Comparison of ENCODE assay signal across 1 cellular context in the genomic region with DNA sequence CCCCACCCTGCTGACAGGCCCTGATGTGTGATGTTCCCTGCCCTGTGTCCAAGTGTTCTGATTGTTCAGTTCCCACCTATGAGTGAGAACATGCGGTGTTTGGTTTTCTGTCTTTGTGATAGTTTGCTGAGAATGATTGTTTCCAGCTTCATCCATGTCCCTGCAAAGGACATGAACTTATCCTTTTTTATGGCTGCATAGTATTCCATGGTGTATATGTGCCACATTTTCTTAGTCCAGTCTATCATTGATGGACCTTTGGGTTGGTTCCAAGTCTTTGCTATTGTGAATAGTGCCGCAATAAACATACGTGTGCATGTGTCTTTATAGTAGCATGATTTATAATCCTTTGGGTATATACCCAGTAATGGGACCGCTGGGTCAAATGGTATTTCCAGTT.
A peak's percentile ranks its signal among the peaks of the same experiment; 100 is the strongest.
TF ChIP-seq lines count a peak whose summit lies in the region.
"Not testable (repeated sequence)": the region's sequence is repeated elsewhere in the genome, so short reads cannot be mapped to it uniquely, and the experiment has no call there.

No MANE protein-coding gene starts in this region.

- H3K27ac ChIP-seq in HEK293 (ENCODE audit: extremely low read depth, low read depth, low read length) = not testable (repeated sequence)

- CTCF ChIA-PET in HEK293 (lab: Yijun Ruan, JAX) = not testable (repeated sequence)

- H3K36me3 ChIP-seq in HEK293 (ENCODE audit: control insufficient read depth in 2 of 2, insufficient read depth in 1 of 2, low read length in 2 of 2) = not testable (repeated sequence)

- POLR2A ChIA-PET in HEK293 (lab: Yijun Ruan, JAX) = not testable (repeated sequence)

- not testable (repeated sequence) for H3K9me3 ChIP-seq in HEK293 (ENCODE audit: control insufficient read depth, insufficient read depth, low read depth, low read length)

- not testable (repeated sequence) for H3K4me1 ChIP-seq in HEK293 (ENCODE audit: control insufficient read depth, insufficient read depth, low read length)

- H3K4me3 ChIP-seq in HEK293 (ENCODE audit: low read depth, low read length) = not testable (repeated sequence)

- not testable (repeated sequence) for TF ChIP-seq CTCF in HEK293 (tag by site-specific recombination; IDR thresholded peaks at IDR 0.05)

TF ChIP-seq in HEK293, 187 proteins besides CTCF, POLR2A, EP300 and RAD21:
- TF ChIP-seq ZNF146 (tag by site-specific recombination; IDR thresholded peaks at IDR 0.05) = peak; percentile 85
- TF ChIP-seq, protein P1, sequence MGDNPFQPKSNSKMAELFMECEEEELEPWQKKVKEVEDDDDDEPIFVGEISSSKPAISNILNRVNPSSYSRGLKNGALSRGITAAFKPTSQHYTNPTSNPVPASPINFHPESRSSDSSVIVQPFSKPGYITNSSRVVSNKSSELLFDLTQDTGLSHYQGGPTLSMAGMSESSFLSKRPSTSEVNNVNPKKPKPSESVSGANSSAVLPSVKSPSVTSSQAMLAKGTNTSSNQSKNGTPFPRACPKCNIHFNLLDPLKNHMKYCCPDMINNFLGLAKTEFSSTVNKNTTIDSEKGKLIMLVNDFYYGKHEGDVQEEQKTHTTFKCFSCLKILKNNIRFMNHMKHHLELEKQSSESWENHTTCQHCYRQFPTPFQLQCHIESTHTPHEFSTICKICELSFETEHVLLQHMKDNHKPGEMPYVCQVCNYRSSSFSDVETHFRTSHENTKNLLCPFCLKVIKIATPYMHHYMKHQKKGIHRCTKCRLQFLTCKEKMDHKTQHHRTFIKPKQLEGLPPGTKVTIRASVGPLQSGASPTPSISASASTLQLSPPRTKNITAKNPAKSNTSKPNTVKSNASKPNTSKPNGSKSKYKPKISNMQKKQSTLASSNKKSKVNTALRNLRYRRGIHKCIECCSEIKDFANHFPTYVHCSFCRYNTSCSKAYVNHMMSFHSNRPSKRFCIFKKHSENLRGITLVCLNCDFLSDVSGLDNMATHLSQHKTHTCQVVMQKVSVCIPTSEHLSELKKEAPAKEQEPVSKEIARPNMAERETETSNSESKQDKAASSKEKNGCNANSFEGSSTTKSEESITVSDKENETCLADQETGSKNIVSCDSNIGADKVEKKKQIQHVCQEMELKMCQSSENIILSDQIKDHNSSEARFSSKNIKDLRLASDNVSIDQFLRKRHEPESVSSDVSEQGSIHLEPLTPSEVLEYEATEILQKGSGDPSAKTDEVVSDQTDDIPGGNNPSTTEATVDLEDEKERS (tag by site-specific recombination; IDR thresholded peaks at IDR 0.05) = 0 out of 2 replicates have a peak, but pooled peaks have one; percentile 63
